ENCODE assay signal across 7 cellular contexts in the genomic region with DNA sequence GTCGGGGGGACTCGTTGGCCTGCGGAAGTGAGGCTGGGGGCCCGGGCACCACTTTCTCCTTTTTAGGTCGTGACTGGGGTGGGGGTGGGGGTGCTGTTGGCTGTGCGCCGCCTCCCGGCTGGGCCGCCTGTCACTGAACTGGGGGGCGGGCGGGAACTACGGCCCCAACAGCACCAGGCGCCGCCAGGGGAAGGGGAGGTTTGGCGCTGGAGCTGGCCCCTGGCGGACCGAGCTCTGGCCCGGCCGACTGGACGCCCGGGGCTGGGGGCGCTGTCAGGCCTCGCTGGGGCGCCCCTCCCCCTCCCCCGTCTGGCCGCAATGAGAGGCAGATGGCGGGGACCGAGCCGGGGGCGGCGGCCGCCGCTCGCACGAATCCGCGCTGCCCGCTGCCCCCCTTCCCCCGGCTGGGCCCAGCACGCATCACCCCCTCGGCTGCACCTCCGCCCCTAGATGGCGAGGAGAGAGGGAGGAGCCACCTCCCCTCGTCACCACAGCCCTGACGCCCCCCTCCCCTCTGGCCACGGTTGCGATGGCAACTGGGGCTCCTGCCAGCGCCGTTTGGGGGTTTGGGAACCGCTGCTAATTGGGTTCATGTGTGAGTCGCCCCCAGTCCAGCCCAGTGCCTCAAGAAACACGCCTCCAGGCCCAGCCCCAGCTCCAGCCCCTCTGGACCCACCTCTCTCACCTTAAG. TPM values are rescaled to one million over a fixed set of nuclear protein-coding genes. Genes with fewer than 3 reads are reported as not detected.
DNase-seq lines count a peak whose midpoint lies in the region; ATAC-seq, FAIRE-seq and TF ChIP-seq lines count a peak whose summit lies in the region.

No MANE protein-coding gene starts in this region.

- peak overlapping the region; percentile 79 for H2AFZ ChIP-seq in K562 (ENCODE audit: low read depth, low read length)

- DNase-seq in GM12891 (ENCODE audit: insufficient read length, low spot score) (peak; percentile 72), NCI-H510A (lab: John Stamatoyannopoulos, UW) (peak; percentile 43), K562 (ENCODE audit: extremely low read depth in 1 of 4, low spot score in 3 of 4) (peak; percentile 28 to 74 (median 57)), UCSD-AML1 (lab: John Stamatoyannopoulos, UW; ENCODE audit: unreplicated experiment) (no peak)

- H3K79me2 ChIP-seq in K562 (ENCODE audit: control insufficient read depth, insufficient read depth, low read length): no peaks in the 10 kb centered on the region

- peak overlapping the region; percentile 21 for H3K4me2 ChIP-seq in K562 (ENCODE audit: insufficient read depth, low read length)

- H3K27me3 ChIP-seq in K562 (ENCODE audit: control insufficient read depth in 2 of 2, insufficient read depth in 2 of 2, low read length in 2 of 2) (no peaks in the 10 kb centered on the region), iPS-15b (ENCODE audit: control insufficient read depth, insufficient read depth, low read length) (no peaks in the 10 kb centered on the region)

- intact Hi-C loops in K562 (cut with micrococcal nuclease): loop anchor here (5.0 kb wide), 1 partner anchor 36 kb away; no protein-coding TSS in a partner anchor

- CTCF ChIA-PET in K562 (lab: Yijun Ruan, JAX; ENCODE audit: low intra/inter-chr PET ratio): no interaction called here

- peak overlapping the region; percentile 41 to 71; a peak in 2 of 4 replicates for H3K9ac ChIP-seq in K562 (ENCODE audit: insufficient read depth in 1 of 2, low read depth in 2 of 2, low read length in 2 of 2)
- no peak overlapping the region for H3K9ac ChIP-seq in iPS-15b (ENCODE audit: low read depth, low read length)

- no peaks in the 10 kb centered on the region for H4K20me1 ChIP-seq in K562 (replicated peaks; ENCODE audit: control insufficient read depth, insufficient read depth, low read length)

- TF ChIP-seq EP300 in K562 (IDR thresholded peaks at IDR 0.05; ENCODE audit: low read length): no peak

- ATAC-seq in K562 (peak; percentile 2), HG02798 (IDR thresholded peaks at IDR 0.05; ENCODE audit: poor library complexity, unreplicated experiment) (no peak)

- H3K4me1 ChIP-seq in K562 (replicated peaks in 1 of 2; ENCODE audit: control insufficient read depth in 2 of 2, insufficient read depth in 2 of 2, low read length in 2 of 2) (peaks cover 12 to 49% of the 10 kb centered on the region in 2 experiments; a peak in 4 of 5 replicates), iPS-15b (ENCODE audit: control insufficient read depth, insufficient read depth, low read length) (peaks cover 5% of the 10 kb centered on the region)

- peak in 1 of 3 experiments; percentile 22; a peak in 1 of 6 replicates for TF ChIP-seq CTCF in K562 (IDR thresholded peaks at IDR 0.05 in 2 of 3, conservative IDR thresholded peaks at IDR 0.05 in 1 of 3; ENCODE audit: insufficient read depth in 2 of 3, low read depth in 1 of 3, low read length in 3 of 3)

- no peak for TF ChIP-seq RAD21 in K562 (CRISPR knock-in tag; conservative IDR thresholded peaks at IDR 0.05 in 1 of 2, IDR thresholded peaks at IDR 0.05 in 1 of 2)

- in situ Hi-C loops in K562 (cut with MboI): no loop called here

- H3K27ac ChIP-seq in K562 (ENCODE audit: extremely low read depth, low read depth, low read length) (no peak overlapping the region), skin epidermis (peak overlapping the region in 20 of 21 experiments; percentile 62 to 98 (median 86))

- H3K36me3 ChIP-seq in K562 (ENCODE audit: control insufficient read depth, insufficient read depth, low read length) (no peaks in the 10 kb centered on the region), iPS-15b (ENCODE audit: control insufficient read depth, insufficient read depth, low read length) (peaks cover 12% of the 10 kb centered on the region)

- H3K9me1 ChIP-seq in K562 (ENCODE audit: control insufficient read depth, insufficient read depth, low read length): no peaks in the 10 kb centered on the region

- FAIRE-seq in GM12891 (lab: Jason Lieb, UNC) (peak; percentile 81), K562 (lab: Jason Lieb, UNC) (no peak)

- WGBS in K562 (ENCODE audit: insufficient coverage, low coverage, missing lambda C conversion rate): 21% methylated on average over 4 of the region's 52 CpGs

- POLR2A ChIA-PET in K562 (lab: Yijun Ruan, JAX): no interaction called here

- TF ChIP-seq POLR2A in GM12891 (IDR thresholded peaks at IDR 0.05; ENCODE audit: low read depth, low read length) (0 out of 2 replicates have a peak, but pooled peaks have one; percentile 38), K562 (conservative IDR thresholded peaks at IDR 0.05) (no peak)

- peak overlapping the region; percentile 32 for H3K4me3 ChIP-seq in K562
- peak overlapping the region; percentile 74 for H3K4me3 ChIP-seq in iPS-15b (ENCODE audit: low read depth, low read length)
- peak overlapping the region; percentile 34 to 52 (median 41) for H3K4me3 ChIP-seq in skin epidermis

- H3K9me3 ChIP-seq in K562 (replicated peaks; ENCODE audit: control insufficient read depth, insufficient read depth, low read depth, low read length): no peaks in the 10 kb centered on the region
- no peaks in the 10 kb centered on the region for H3K9me3 ChIP-seq in iPS-15b (ENCODE audit: control insufficient read depth, insufficient read depth, low read length)

- BruUV-seq in K562 (replicated peaks; lab: Mats Ljungman, UMichigan): no TSS peak

RNA-seq across cellular contexts. Expression of a gene that starts 0.7 kb away (rescaled TPM):
- polyA plus RNA-seq in GM12891 (2012; ENCODE audit: low read depth, missing spikeins): 28.6 TPM
- total RNA-seq in K562 (2011; cell fraction: chromatin; rRNA removed; ENCODE audit: low replicate concordance): 26.5 and 55.3 TPM in 2 replicates
- total RNA-seq in K562 (2011; cell fraction: nucleolus; rRNA removed): 25.3 and 27.3 TPM in 2 replicates
- total RNA-seq in K562 (2011; cell fraction: nucleoplasm; rRNA removed): 25.2 and 31.9 TPM in 2 replicates
- total RNA-seq in K562 (2014; rRNA removed): 0.54 and 2.4 TPM in 2 replicates
- total RNA-seq in K562 (2014; rRNA removed; fragmentation: Illumina TruSeq; extraction: Trizol): 0.25 and 0.51 TPM in 2 replicates
- 0.40 and 0.49 TPM in 2 replicates for total RNA-seq in K562 (2015; rRNA removed; fragmentation: Illumina TruSeq; extraction: Trizol)
- 2.2 and 3.7 TPM in 2 replicates for total RNA-seq in K562 (2021)
- 3.8 and 9.9 TPM in 2 replicates for polyA plus RNA-seq in K562 (2011; rRNA removed)
- polyA plus RNA-seq in K562 (2011; cell fraction: cytosol; rRNA removed): 4.9 and 5.2 TPM in 2 replicates
- polyA plus RNA-seq in K562 (2011; cell fraction: nucleus; rRNA removed): 131 and 146 TPM in 2 replicates
- 1.1 and 1.8 TPM in 2 replicates for polyA plus RNA-seq in K562 (2012)
- 1.0 and 1.1 TPM in 2 replicates for polyA plus RNA-seq in K562 (2014; fragmentation: Illumina TruSeq; extraction: Trizol)
- under 1 TPM in 1 of 2 experiments, not detected in 1; 0.32 TPM for polyA plus RNA-seq in K562 (2014; fragmentation: Nextera tagmentation; extraction: Ambion mirVana)
- polyA plus RNA-seq in K562 (2014; rRNA removed): 1.9 and 2.5 TPM in 2 replicates
- polyA minus RNA-seq in K562 (2011; rRNA and poly(A)+ RNA removed): 2.1 and 2.8 TPM in 2 replicates
- polyA minus RNA-seq in K562 (2011; cell fraction: cytosol; rRNA and poly(A)+ RNA removed): 2.1 TPM in 2 replicates
- 8.3 and 11.6 TPM in 2 replicates for polyA minus RNA-seq in K562 (2011; cell fraction: nucleus; rRNA and poly(A)+ RNA removed)

RNA-seq across cellular contexts. Expression of a gene that starts 28.9 kb away (rescaled TPM):
- polyA plus RNA-seq in GM12891 (2012; ENCODE audit: low read depth, missing spikeins): 4.7 TPM
- 1.1 and 1.6 TPM in 2 replicates for total RNA-seq in K562 (2011; cell fraction: chromatin; rRNA removed; ENCODE audit: low replicate concordance)
- total RNA-seq in K562 (2011; cell fraction: nucleolus; rRNA removed): 0.83 and 1.3 TPM in 2 replicates
- 0.84 and 1.5 TPM in 2 replicates for total RNA-seq in K562 (2011; cell fraction: nucleoplasm; rRNA removed)
- total RNA-seq in K562 (2014; rRNA removed): 0.27 TPM in 1 of 2 replicates, not detected in the other
- 0.29 TPM in 1 of 2 replicates, not detected in the other for total RNA-seq in K562 (2014; rRNA removed; fragmentation: Illumina TruSeq; extraction: Trizol)
- total RNA-seq in K562 (2015; rRNA removed; fragmentation: Illumina TruSeq; extraction: Trizol): 0.23 and 0.43 TPM in 2 replicates
- 0.31 and 0.40 TPM in 2 replicates for total RNA-seq in K562 (2021)
- polyA plus RNA-seq in K562 (2011; rRNA removed): 0.08 and 0.27 TPM in 2 replicates
- 0.16 TPM in 1 of 2 replicates, not detected in the other for polyA plus RNA-seq in K562 (2011; cell fraction: cytosol; rRNA removed)
- 0.66 and 0.82 TPM in 2 replicates for polyA plus RNA-seq in K562 (2011; cell fraction: nucleus; rRNA removed)
- polyA plus RNA-seq in K562 (2012): 0.16 and 0.26 TPM in 2 replicates
- polyA plus RNA-seq in K562 (2014; fragmentation: Illumina TruSeq; extraction: Trizol): 0.14 TPM in 1 of 2 replicates, not detected in the other
- polyA plus RNA-seq in K562 (2014; fragmentation: Nextera tagmentation; extraction: Ambion mirVana): under 1 TPM in 1 of 2 experiments, not detected in 1; 0.03 TPM
- polyA plus RNA-seq in K562 (2014; rRNA removed): 0.61 TPM in 1 of 2 replicates, not detected in the other
- polyA minus RNA-seq in K562 (2011; rRNA and poly(A)+ RNA removed): not detected in 2 replicates
- not detected in 2 replicates for polyA minus RNA-seq in K562 (2011; cell fraction: cytosol; rRNA and poly(A)+ RNA removed)
- 0.44 TPM in 1 of 2 replicates, not detected in the other for polyA minus RNA-seq in K562 (2011; cell fraction: nucleus; rRNA and poly(A)+ RNA removed)

RNA-seq across cellular contexts. Expression of a gene that starts 30.1 kb away (rescaled TPM):
- 0.03 TPM for polyA plus RNA-seq in GM12891 (2012; ENCODE audit: low read depth, missing spikeins)
- total RNA-seq in K562 (2011; cell fraction: chromatin; rRNA removed; ENCODE audit: low replicate concordance): 1.0 and 5.0 TPM in 2 replicates
- total RNA-seq in K562 (2011; cell fraction: nucleolus; rRNA removed): 2.6 and 5.3 TPM in 2 replicates
- total RNA-seq in K562 (2011; cell fraction: nucleoplasm; rRNA removed): 2.0 and 2.1 TPM in 2 replicates
- 0.37 and 0.54 TPM in 2 replicates for total RNA-seq in K562 (2014; rRNA removed)
- 0.22 TPM in 2 replicates for total RNA-seq in K562 (2014; rRNA removed; fragmentation: Illumina TruSeq; extraction: Trizol)
- total RNA-seq in K562 (2015; rRNA removed; fragmentation: Illumina TruSeq; extraction: Trizol): 0.14 and 0.23 TPM in 2 replicates
- 1.2 and 1.9 TPM in 2 replicates for total RNA-seq in K562 (2021)
- 1.2 TPM in 2 replicates for polyA plus RNA-seq in K562 (2011; rRNA removed)
- 0.78 and 1.7 TPM in 2 replicates for polyA plus RNA-seq in K562 (2011; cell fraction: cytosol; rRNA removed)
- polyA plus RNA-seq in K562 (2011; cell fraction: nucleus; rRNA removed): 2.2 and 4.2 TPM in 2 replicates
- polyA plus RNA-seq in K562 (2012): 0.68 and 0.72 TPM in 2 replicates
- polyA plus RNA-seq in K562 (2014; fragmentation: Illumina TruSeq; extraction: Trizol): 0.58 and 0.61 TPM in 2 replicates
- polyA plus RNA-seq in K562 (2014; fragmentation: Nextera tagmentation; extraction: Ambion mirVana): under 1 TPM; 0.04 to 0.06 TPM
- polyA plus RNA-seq in K562 (2014; rRNA removed): 0.28 and 0.47 TPM in 2 replicates
- polyA minus RNA-seq in K562 (2011; rRNA and poly(A)+ RNA removed): 1.5 and 2.9 TPM in 2 replicates
- 2.5 and 3.9 TPM in 2 replicates for polyA minus RNA-seq in K562 (2011; cell fraction: cytosol; rRNA and poly(A)+ RNA removed)
- polyA minus RNA-seq in K562 (2011; cell fraction: nucleus; rRNA and poly(A)+ RNA removed): 2.6 and 3.5 TPM in 2 replicates

RNA-seq across cellular contexts. Expression of a gene that starts 33.8 kb away (rescaled TPM):
- 0.30 TPM for polyA plus RNA-seq in GM12891 (2012; ENCODE audit: low read depth, missing spikeins)
- 1.2 and 6.2 TPM in 2 replicates for total RNA-seq in K562 (2011; cell fraction: chromatin; rRNA removed; ENCODE audit: low replicate concordance)
- total RNA-seq in K562 (2011; cell fraction: nucleolus; rRNA removed): 2.2 and 4.5 TPM in 2 replicates
- 2.3 and 2.6 TPM in 2 replicates for total RNA-seq in K562 (2011; cell fraction: nucleoplasm; rRNA removed)
- total RNA-seq in K562 (2014; rRNA removed) (0.09 TPM in 1 of 2 replicates, not detected in the other), K562 (2014; rRNA removed; fragmentation: Illumina TruSeq; extraction: Trizol) (0.18 TPM in 1 of 2 replicates, not detected in the other), K562 (2015; rRNA removed; fragmentation: Illumina TruSeq; extraction: Trizol) (not detected in 2 replicates), K562 (2021) (0.07 and 0.31 TPM in 2 replicates)
- polyA plus RNA-seq in K562 (2011; rRNA removed) (0.21 and 0.39 TPM in 2 replicates), K562 (2014; fragmentation: Illumina TruSeq; extraction: Trizol) (0.04 and 0.06 TPM in 2 replicates), K562 (2014; fragmentation: Nextera tagmentation; extraction: Ambion mirVana) (under 1 TPM in 1 of 2 experiments, not detected in 1; 0.04 TPM), K562 (2014; rRNA removed) (0.15 and 0.47 TPM in 2 replicates)
- polyA plus RNA-seq in K562 (2011; cell fraction: cytosol; rRNA removed): 0.21 and 0.25 TPM in 2 replicates
- 4.5 and 4.7 TPM in 2 replicates for polyA plus RNA-seq in K562 (2011; cell fraction: nucleus; rRNA removed)
- polyA plus RNA-seq in K562 (2012): 0.31 and 1.1 TPM in 2 replicates
- polyA minus RNA-seq in K562 (2011; rRNA and poly(A)+ RNA removed): 0.15 and 0.39 TPM in 2 replicates
- not detected in 2 replicates for polyA minus RNA-seq in K562 (2011; cell fraction: cytosol; rRNA and poly(A)+ RNA removed)
- polyA minus RNA-seq in K562 (2011; cell fraction: nucleus; rRNA and poly(A)+ RNA removed): 0.89 and 3.0 TPM in 2 replicates

RNA-seq across cellular contexts. Expression of a gene that starts 57.4 kb away (rescaled TPM):
- polyA plus RNA-seq in GM12891 (2012; ENCODE audit: low read depth, missing spikeins): 5.5 TPM
- 33.2 and 49.2 TPM in 2 replicates for total RNA-seq in K562 (2011; cell fraction: chromatin; rRNA removed; ENCODE audit: low replicate concordance)
- 24.1 and 29.2 TPM in 2 replicates for total RNA-seq in K562 (2011; cell fraction: nucleolus; rRNA removed)
- 31.0 and 48.7 TPM in 2 replicates for total RNA-seq in K562 (2011; cell fraction: nucleoplasm; rRNA removed)
- total RNA-seq in K562 (2014; rRNA removed): 2.8 and 3.6 TPM in 2 replicates
- total RNA-seq in K562 (2014; rRNA removed; fragmentation: Illumina TruSeq; extraction: Trizol): 1.7 and 1.8 TPM in 2 replicates
- 2.1 and 2.3 TPM in 2 replicates for total RNA-seq in K562 (2015; rRNA removed; fragmentation: Illumina TruSeq; extraction: Trizol)
- 3.7 and 7.0 TPM in 2 replicates for total RNA-seq in K562 (2021)
- 4.0 and 4.3 TPM in 2 replicates for polyA plus RNA-seq in K562 (2011; rRNA removed)
- polyA plus RNA-seq in K562 (2011; cell fraction: cytosol; rRNA removed): 1.9 and 3.5 TPM in 2 replicates
- 50.4 and 117 TPM in 2 replicates for polyA plus RNA-seq in K562 (2011; cell fraction: nucleus; rRNA removed)
- polyA plus RNA-seq in K562 (2012): 4.5 and 8.0 TPM in 2 replicates
- 4.4 and 4.8 TPM in 2 replicates for polyA plus RNA-seq in K562 (2014; fragmentation: Illumina TruSeq; extraction: Trizol)
- polyA plus RNA-seq in K562 (2014; fragmentation: Nextera tagmentation; extraction: Ambion mirVana): under 1 TPM; 0.38 to 0.61 TPM
- polyA plus RNA-seq in K562 (2014; rRNA removed): 10.5 and 11.4 TPM in 2 replicates
- polyA minus RNA-seq in K562 (2011; rRNA and poly(A)+ RNA removed): 2.3 and 3.0 TPM in 2 replicates
- 1.1 and 1.4 TPM in 2 replicates for polyA minus RNA-seq in K562 (2011; cell fraction: cytosol; rRNA and poly(A)+ RNA removed)
- polyA minus RNA-seq in K562 (2011; cell fraction: nucleus; rRNA and poly(A)+ RNA removed): 6.9 and 10.2 TPM in 2 replicates
